Comparison of ENCODE assay signal across 16 cellular contexts in genomic region chr3:77868725-77869124, GRCh38.
"Had no signal": no experiment of that assay in that cellular context is flagged by ENCODE, and none has a peak within 500 bp of the region (broad histone marks: within the 10 kb centered on the region; RNA-seq: fewer than 3 reads in every experiment).

No MANE protein-coding gene starts in this region.

- H3K9me3 ChIP-seq: gastroesophageal sphincter, neutrophil, psoas muscle, testis, transverse colon had no signal

- H3K27me3 ChIP-seq: dorsolateral prefrontal cortex, gastroesophageal sphincter, neutrophil, spleen, testis, transverse colon had no signal

- DNase-seq: cortex of kidney; dorsolateral prefrontal cortex; effector CD8-positive, alpha-beta T cell; immature natural killer cell; left colon; mucosa of descending colon; naive thymus-derived CD8-positive, alpha-beta T cell; psoas muscle; spleen; stimulated activated CD4-positive, alpha-beta T cell treated with anti-CD3 and anti-CD28 coated beads, Interleukin-15, amount 100 ng/mL, for 24 hours; stimulated activated CD4-positive, alpha-beta T cell treated with anti-CD3 and anti-CD28 coated beads, Interleukin-1b, Interleukin-23, amount 100 ng/mL, for 48 hours; stimulated activated CD4-positive, alpha-beta T cell treated with anti-CD3 and anti-CD28 coated beads, Interleukin-4, amount 100 ng/mL, for 24 hours; testis; transverse colon had no signal

- H3K27ac ChIP-seq: dorsolateral prefrontal cortex, gastroesophageal sphincter, neutrophil, psoas muscle, spleen, testis, transverse colon had no signal

- H3K4me1 ChIP-seq: gastroesophageal sphincter, psoas muscle, spleen, testis, transverse colon had no signal

- H3K4me3 ChIP-seq: dorsolateral prefrontal cortex, gastroesophageal sphincter, mucosa of descending colon, psoas muscle, spleen, testis, transverse colon had no signal

- H3K36me3 ChIP-seq: gastroesophageal sphincter, neutrophil, spleen, transverse colon had no signal
